Comparison of ENCODE assay signal across 8 cellular contexts in the genomic region with DNA sequence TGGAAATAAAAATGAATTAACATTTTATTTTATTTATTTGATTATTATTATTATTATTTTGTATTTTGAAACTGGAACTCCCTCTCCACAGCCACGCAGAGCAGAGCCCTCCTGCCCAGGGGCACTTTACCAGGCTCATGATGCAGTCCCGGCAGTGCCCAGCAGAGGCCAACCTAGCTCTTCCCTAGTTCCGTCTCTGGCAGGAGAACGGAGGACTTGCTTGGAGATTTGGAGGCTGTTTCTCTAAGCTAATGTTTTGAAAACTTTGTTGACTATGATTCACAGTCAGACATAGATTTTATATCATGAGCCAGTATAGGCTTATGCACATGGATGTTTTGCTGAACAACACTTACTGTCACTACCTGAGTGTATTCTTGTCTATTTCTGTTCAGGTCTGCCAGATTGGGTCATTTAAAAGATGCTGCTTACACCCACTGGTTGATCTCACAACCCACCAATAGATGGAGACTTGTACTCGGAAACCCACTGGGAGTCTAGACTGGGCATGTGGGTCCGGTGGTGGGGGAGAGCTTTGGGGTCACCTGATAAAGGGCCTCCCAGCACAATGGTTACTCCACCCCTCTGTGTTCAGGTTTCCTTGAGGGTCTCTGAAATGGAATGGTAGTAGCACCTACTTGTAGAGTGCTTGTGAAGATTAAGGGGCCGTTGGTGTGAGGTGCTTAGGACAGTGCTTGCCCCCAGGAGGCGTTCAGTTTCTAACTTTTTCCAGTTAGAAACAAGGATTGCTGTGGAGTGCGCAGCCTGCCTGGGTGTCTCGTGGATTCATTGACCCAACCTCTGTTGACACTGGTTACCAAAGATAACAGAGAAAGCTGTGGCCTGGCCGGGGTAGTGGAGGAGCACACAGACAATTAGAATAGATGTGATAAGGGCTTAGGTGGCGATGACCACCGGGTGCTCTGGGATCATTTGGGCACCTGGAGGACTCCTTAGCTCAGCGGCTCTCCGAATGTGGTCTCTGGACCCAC.
DNase-seq lines count a peak whose midpoint lies in the region; ATAC-seq and TF ChIP-seq lines count a peak whose summit lies in the region.

No MANE protein-coding gene starts in this region.

- H3K27me3 Mint-ChIP-seq in activated CD4-positive, alpha-beta memory T cell treated with anti-CD3 and anti-CD28 coated beads for 36 hours = no peaks in the 10 kb centered on the region

- no peaks in the 10 kb centered on the region for H3K27me3 ChIP-seq in BJ (ENCODE audit: control insufficient read depth, insufficient read depth, low read length)
- H3K27me3 ChIP-seq in effector memory CD4-positive, alpha-beta T cell (replicated peaks; ENCODE audit: control insufficient read depth, insufficient read depth, low read length, poor library complexity, severe bottlenecking) = no peaks in the 10 kb centered on the region
- peaks cover 0 to 12% of the 10 kb centered on the region in 2 experiments for H3K27me3 ChIP-seq in mesenchymal stem cell (ENCODE audit: control insufficient read depth in 1 of 2, insufficient read depth in 1 of 2, low read length in 2 of 2)

- H3K4me1 ChIP-seq in effector memory CD4-positive, alpha-beta T cell (ENCODE audit: control insufficient read depth, insufficient read depth, low read length, poor library complexity, severe bottlenecking) = no peaks in the 10 kb centered on the region
- peaks cover 24% of the 10 kb centered on the region for H3K4me1 ChIP-seq in mesenchymal stem cell (ENCODE audit: control insufficient read depth, insufficient read depth, low read depth, low read length)

- no peak overlapping the region for H3K27ac ChIP-seq in effector memory CD4-positive, alpha-beta T cell (ENCODE audit: insufficient read depth, low read length, poor library complexity, severe bottlenecking)
- H3K27ac ChIP-seq in mesenchymal stem cell (ENCODE audit: low read length, poor library complexity, severe bottlenecking) = no peak overlapping the region

- no peak overlapping the region for H2BK15ac ChIP-seq in mesenchymal stem cell (ENCODE audit: low read depth, poor library complexity, severe bottlenecking)

- H2AK5ac ChIP-seq in mesenchymal stem cell (ENCODE audit: low read length, severe bottlenecking) = no peak overlapping the region

- no peaks in the 10 kb centered on the region for H3K36me3 ChIP-seq in BJ (ENCODE audit: control insufficient read depth, insufficient read depth, low read length)
- no peaks in the 10 kb centered on the region for H3K36me3 ChIP-seq in effector memory CD4-positive, alpha-beta T cell (ENCODE audit: control insufficient read depth, insufficient read depth, low read length)
- no peaks in the 10 kb centered on the region for H3K36me3 ChIP-seq in mesenchymal stem cell (ENCODE audit: control insufficient read depth in 1 of 2, insufficient read depth in 2 of 2, low read depth in 1 of 2, low read length in 2 of 2)

- H2BK12ac ChIP-seq in mesenchymal stem cell (ENCODE audit: low read length in 2 of 2) = no peak overlapping the region

- no peak overlapping the region for H2BK5ac ChIP-seq in mesenchymal stem cell (ENCODE audit: low read depth, low read length, poor library complexity, severe bottlenecking)

- H3K4me3 ChIP-seq in BJ (ENCODE audit: low read depth, low read length) = no peak overlapping the region
- H3K4me3 ChIP-seq in effector memory CD4-positive, alpha-beta T cell (ENCODE audit: insufficient read depth, low read depth, low read length, poor library complexity, severe bottlenecking) = no peak overlapping the region
- H3K4me3 ChIP-seq in mesenchymal stem cell (ENCODE audit: insufficient read depth in 1 of 2, low read depth in 1 of 2, low read length in 2 of 2) = no peak overlapping the region

- no peak overlapping the region for H3K4me2 ChIP-seq in mesenchymal stem cell (ENCODE audit: low read length, poor library complexity, severe bottlenecking)

- no peak overlapping the region for H3K18ac ChIP-seq in mesenchymal stem cell (ENCODE audit: low read depth in 1 of 2, low read length in 2 of 2)

- no peak overlapping the region for H3K14ac ChIP-seq in mesenchymal stem cell (ENCODE audit: low read length in 2 of 2)

- WGBS in mesenchymal stem cell = 63% methylated on average over 13 of the region's 15 CpGs

- H3K23ac ChIP-seq in mesenchymal stem cell (ENCODE audit: low read length in 2 of 2) = no peak overlapping the region

- peak; percentile 62 for ATAC-seq in GM19025 (IDR thresholded peaks at IDR 0.05; ENCODE audit: low read depth, unreplicated experiment)
- ATAC-seq in HG03378 (IDR thresholded peaks at IDR 0.05; ENCODE audit: unreplicated experiment) = peak; percentile 56

- peak overlapping the region; percentile 12 for H3K9ac ChIP-seq in mesenchymal stem cell (ENCODE audit: low read length)

- no peak overlapping the region for H3K4me3 Mint-ChIP-seq in activated CD4-positive, alpha-beta memory T cell treated with anti-CD3 and anti-CD28 coated beads for 36 hours

- H2AFZ ChIP-seq in mesenchymal stem cell (ENCODE audit: low read depth, low read length) = no peak overlapping the region

- no peak overlapping the region for H4K91ac ChIP-seq in mesenchymal stem cell (ENCODE audit: low read length)

- intact Hi-C loops in activated CD4-positive, alpha-beta memory T cell treated with anti-CD3 and anti-CD28 coated beads for 36 hours (cut with micrococcal nuclease) = loop anchor here (1.0 to 5.0 kb wide), 3 partner anchors 109 to 377 kb away; a partner anchor contains a TSS

- no peaks in the 10 kb centered on the region for H3K36me3 Mint-ChIP-seq in activated CD4-positive, alpha-beta memory T cell treated with anti-CD3 and anti-CD28 coated beads for 36 hours

- peak; percentile 93 for TF ChIP-seq CTCF in BJ (IDR thresholded peaks at IDR 0.05; ENCODE audit: insufficient read depth, low read depth, low read length)

- POLR2A ChIA-PET in BJ (lab: Charles Lee) = no interaction called here
- POLR2A ChIA-PET in activated CD4-positive, alpha-beta memory T cell treated with anti-CD3 and anti-CD28 coated beads for 36 hours (lab: Charles Lee) = no interaction called here

- peaks cover 6% of the 10 kb centered on the region for H3K79me1 ChIP-seq in mesenchymal stem cell (replicated peaks; ENCODE audit: low read length, poor library complexity, severe bottlenecking)

- H3K27ac Mint-ChIP-seq in activated CD4-positive, alpha-beta memory T cell treated with anti-CD3 and anti-CD28 coated beads for 36 hours = no peak overlapping the region

- no peak overlapping the region for H2BK120ac ChIP-seq in mesenchymal stem cell (ENCODE audit: low read depth, low read length)

- peaks cover 17% of the 10 kb centered on the region for H3K4me1 Mint-ChIP-seq in activated CD4-positive, alpha-beta memory T cell treated with anti-CD3 and anti-CD28 coated beads for 36 hours (ENCODE audit: low read depth)

- H3K4ac ChIP-seq in mesenchymal stem cell (ENCODE audit: low read depth in 1 of 2, low read length in 2 of 2) = no peak overlapping the region

- no peak overlapping the region for H4K8ac ChIP-seq in mesenchymal stem cell (ENCODE audit: low read length)

- DNase-seq in BJ (ENCODE audit: low read depth) (no peak), NCI-H774 (lab: John Stamatoyannopoulos, UW) (peak; percentile 50), mesenchymal stem cell (peak; percentile 77)
- peak; percentile 77 for DNase-seq in activated CD4-positive, alpha-beta memory T cell treated with anti-CD3 and anti-CD28 coated beads for 36 hours
- DNase-seq in effector memory CD4-positive, alpha-beta T cell = peak in 2 of 3 donors; percentile 15
- peak; percentile 23 to 49 for DNase-seq in stimulated activated CD8-positive, alpha-beta memory T cell treated with anti-CD3 and anti-CD28 coated beads, Interleukin-2, amount 100 ng/mL, for 48 hours (ENCODE audit: low read depth in 2 of 2)

- H3K9me3 Mint-ChIP-seq in activated CD4-positive, alpha-beta memory T cell treated with anti-CD3 and anti-CD28 coated beads for 36 hours = no peaks in the 10 kb centered on the region

- H3K9me3 ChIP-seq in effector memory CD4-positive, alpha-beta T cell (ENCODE audit: control insufficient read depth, low read length) = no peaks in the 10 kb centered on the region
- no peaks in the 10 kb centered on the region for H3K9me3 ChIP-seq in mesenchymal stem cell (ENCODE audit: control insufficient read depth, low read length)

- CTCF ChIA-PET in BJ (lab: Yijun Ruan, JAX) = interaction anchor here (0.6 to 7.1 kb wide), 38 partner anchors 9 to 384 kb away, joined by 3 to 69 read pairs (median 4); a partner anchor contains a TSS
- CTCF ChIA-PET in activated CD4-positive, alpha-beta memory T cell treated with anti-CD3 and anti-CD28 coated beads for 36 hours (lab: Charles Lee) = interaction anchor here (0.8 to 9.3 kb wide), 31 partner anchors 10 to 376 kb away, joined by 3 to 128 read pairs (median 4); a partner anchor contains a TSS
